In genomic region chr4:36094995-36095394, GRCh38 we compare ENCODE assay signal across 23 cellular contexts.
DNase-seq lines count a peak whose midpoint lies in the region; ATAC-seq and TF ChIP-seq lines count a peak whose summit lies in the region.
"Had no signal": no experiment of that assay in that cellular context is flagged by ENCODE, and none has a peak within 500 bp of the region (broad histone marks: within the 10 kb centered on the region; RNA-seq: fewer than 3 reads in every experiment).

No MANE protein-coding gene starts in this region.

- H3K27ac ChIP-seq in CD8-positive, alpha-beta T cell (ENCODE audit: low read depth, low read length), result no peak overlapping the region
- H3K27ac ChIP-seq in caudate nucleus (ENCODE audit: low read depth, low read length), result peak overlapping the region; percentile 31
- H3K27ac ChIP-seq: 22Rv1; A549; BLaER1 treated with 17β-estradiol and CSF1 and Interleukin-3, amounts not matched to agents 10 nM and 100 nM; C4-2B had no signal

- H3K27me3 ChIP-seq in CD8-positive, alpha-beta T cell (ENCODE audit: insufficient read depth, low read length), result no peaks in the 10 kb centered on the region
- H3K27me3 ChIP-seq: BLaER1 treated with 17β-estradiol and CSF1 and Interleukin-3, amounts not matched to agents 10 nM and 100 nM had no signal

- H3K4me3 ChIP-seq in CD8-positive, alpha-beta T cell (ENCODE audit: low read depth, low read length), result no peak overlapping the region
- H3K4me3 ChIP-seq: A549; BLaER1 treated with 17β-estradiol and CSF1 and Interleukin-3, amounts not matched to agents 10 nM and 100 nM; GM12878 had no signal

- no peaks in the 10 kb centered on the region for H3K9me3 Mint-ChIP-seq in CD8-positive, alpha-beta T cell
- no peaks in the 10 kb centered on the region for H3K9me3 Mint-ChIP-seq in activated naive CD4-positive, alpha-beta T cell treated with anti-CD3 and anti-CD28 coated beads, Interleukin-2, amount 50 U/mL, for 72 hours
- H3K9me3 Mint-ChIP-seq: CD4-positive, alpha-beta T cell; CD8-positive, alpha-beta memory T cell had no signal

- peak overlapping the region; percentile 42 for H3K27ac Mint-ChIP-seq in CD8-positive, alpha-beta T cell
- H3K27ac Mint-ChIP-seq in activated naive CD4-positive, alpha-beta T cell treated with anti-CD3 and anti-CD28 coated beads, Interleukin-2, amount 50 U/mL, for 72 hours, result no peak overlapping the region
- H3K27ac Mint-ChIP-seq: B cell; CD4-positive, alpha-beta T cell had no signal

- no peaks in the 10 kb centered on the region for H3K27me3 Mint-ChIP-seq in CD8-positive, alpha-beta T cell (ENCODE audit: low read depth)
- H3K27me3 Mint-ChIP-seq: B cell; CD4-positive, alpha-beta T cell; CD8-positive, alpha-beta memory T cell had no signal

- intact Hi-C loops in CD8-positive, alpha-beta T cell (cut with DNase I, micrococcal nuclease), result no loop called here

- H3K4me1 Mint-ChIP-seq in CD8-positive, alpha-beta T cell (ENCODE audit: low read depth), result peaks cover 4% of the 10 kb centered on the region
- H3K4me1 Mint-ChIP-seq: B cell had no signal

- CTCF ChIA-PET in CD8-positive, alpha-beta T cell (lab: Charles Lee), result no interaction called here

- H3K4me3 Mint-ChIP-seq in CD8-positive, alpha-beta T cell, result no peak overlapping the region
- H3K4me3 Mint-ChIP-seq: B cell; CD4-positive, alpha-beta T cell; CD8-positive, alpha-beta memory T cell had no signal

- peaks cover 72% of the 10 kb centered on the region for H3K36me3 Mint-ChIP-seq in CD8-positive, alpha-beta T cell
- peaks cover 9 to 18% of the 10 kb centered on the region in 2 donors for H3K36me3 Mint-ChIP-seq in activated naive CD4-positive, alpha-beta T cell treated with anti-CD3 and anti-CD28 coated beads, Interleukin-2, amount 50 U/mL, for 72 hours

- peaks cover 9% of the 10 kb centered on the region for H3K36me3 ChIP-seq in CD8-positive, alpha-beta T cell (ENCODE audit: insufficient read depth, low read length)

- H3K9me3 ChIP-seq in CD8-positive, alpha-beta T cell (ENCODE audit: low read length), result no peaks in the 10 kb centered on the region
- H3K9me3 ChIP-seq: A549 had no signal

- no peak for ATAC-seq in CD8-positive, alpha-beta T cell
- ATAC-seq in HG03196 (IDR thresholded peaks at IDR 0.05; ENCODE audit: unreplicated experiment), result no peak
- ATAC-seq in activated naive CD4-positive, alpha-beta T cell treated with anti-CD3 and anti-CD28 coated beads, Interleukin-2, amount 50 U/mL, for 72 hours, result no peak
- ATAC-seq: A549, GM12878 had no signal

- H3K4me1 ChIP-seq in CD8-positive, alpha-beta T cell (ENCODE audit: insufficient read depth, low read length), result no peaks in the 10 kb centered on the region
- H3K4me1 ChIP-seq: A549; BLaER1 treated with 17β-estradiol and CSF1 and Interleukin-3, amounts not matched to agents 10 nM and 100 nM had no signal

- DNase-seq in CD8-positive, alpha-beta T cell, result no peak
- DNase-seq in caudate nucleus (lab: John Stamatoyannopoulos, UW), result peak in 10 of 61 donors; percentile 1 to 30 (median 12)
- DNase-seq in putamen (ENCODE audit: low spot score), result peak; percentile 59
- DNase-seq in stimulated activated CD4-positive, alpha-beta T cell treated with anti-CD3 and anti-CD28 coated beads, Interleukin-2, amount 100 ng/mL, for 48 hours, result no peak
- no peak for DNase-seq in activated naive CD4-positive, alpha-beta T cell treated with anti-CD3 and anti-CD28 coated beads, Interleukin-2, amount 50 U/mL, for 72 hours (ENCODE audit: low spot score in 2 of 2)
- DNase-seq: AML-193; CD4-positive, alpha-beta T cell; CD8-positive, alpha-beta memory T cell; COR-L47; DMS 273 treated with DMSO at 0.1 percent for 48 hours; DMS153; DMS53; DMS79; DND-41; EL; GDM1 had no signal

- TF ChIP-seq CTCF in CD8-positive, alpha-beta T cell (IDR thresholded peaks at IDR 0.05), result no peak

- POLR2A ChIA-PET in CD8-positive, alpha-beta T cell (lab: Charles Lee), result no interaction called here
